9 cellular contexts compared by ENCODE assay signal in the genomic region with DNA sequence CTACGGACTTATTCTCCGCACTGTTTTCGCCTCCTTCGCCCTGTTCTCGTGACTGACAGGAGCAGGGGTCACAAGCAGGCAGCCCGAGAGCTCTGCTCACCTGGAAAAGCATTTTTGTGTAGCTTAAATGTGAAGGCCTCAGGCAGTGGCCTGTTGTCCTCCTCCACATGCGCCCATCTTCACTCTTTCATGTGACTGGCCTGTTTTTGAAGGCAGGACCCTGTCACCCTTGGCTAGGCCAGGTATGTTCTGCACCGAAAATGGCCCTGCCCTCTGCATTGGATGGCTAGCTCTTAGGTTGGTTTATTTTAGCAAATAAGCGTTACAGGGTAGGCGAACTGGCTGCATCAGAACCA. TPM values are rescaled to one million over a fixed set of nuclear protein-coding genes. Genes with fewer than 3 reads are reported as not detected.
A peak's percentile ranks its signal among the peaks of the same experiment; 100 is the strongest.
DNase-seq lines count a peak whose midpoint lies in the region; ATAC-seq, FAIRE-seq and TF ChIP-seq lines count a peak whose summit lies in the region.
"Had no signal": no experiment of that assay in that cellular context is flagged by ENCODE, and none has a peak within 500 bp of the region (broad histone marks: within the 10 kb centered on the region; RNA-seq: fewer than 3 reads in every experiment).

No MANE protein-coding gene starts in this region.

- POLR2A ChIA-PET in K562 (lab: Yijun Ruan, JAX) (no interaction called here), HepG2 (lab: Yijun Ruan, JAX) (interaction anchor here (1.0 to 1.4 kb wide), 4 partner anchors 11 to 129 kb away, joined by 3 to 7 read pairs (median 4); a partner anchor contains a TSS)

- FAIRE-seq in K562 (lab: Jason Lieb, UNC) (no peak), HepG2 (lab: Jason Lieb, UNC) (no peak)
- FAIRE-seq: G401.6 had no signal

- H3K9me3 ChIP-seq in K562 (replicated peaks; ENCODE audit: control insufficient read depth, insufficient read depth, low read depth, low read length) (0 out of 2 replicates have a peak, but pooled peaks cover 5% of the 10 kb centered on the region), HepG2 (ENCODE audit: low read length) (peaks cover 10% of the 10 kb centered on the region), tibial artery (no peaks in the 10 kb centered on the region)

- ATAC-seq in K562 (peak; percentile 36; the same call in 1 of the 3 replicates), HepG2 (peak; percentile 19), GM21390 (IDR thresholded peaks at IDR 0.05; ENCODE audit: unreplicated experiment) (no peak)

- H3K36me3 Mint-ChIP-seq in activated CD4-positive, alpha-beta T cell treated with anti-CD3 and anti-CD28 coated beads, Interleukin-2, amount 10 ng/mL, durations not matched to agents 24 days and 14 days (ENCODE audit: low read depth): no peaks in the 10 kb centered on the region

- no peaks in the 10 kb centered on the region for H3K27me3 Mint-ChIP-seq in activated CD4-positive, alpha-beta T cell treated with anti-CD3 and anti-CD28 coated beads, Interleukin-2, amount 10 ng/mL, durations not matched to agents 24 days and 14 days

- in situ Hi-C loops in K562 (cut with MboI) (no loop called here), HepG2 (cut with HindIII; ENCODE audit: extremely low pct_ligation_motif_present, low pct_unique_long_range_greater_than_20kb) (no loop called here)

- BruUV-seq in K562 (replicated peaks; lab: Mats Ljungman, UMichigan) (no TSS peak), HepG2 (replicated peaks; lab: Mats Ljungman, UMichigan) (TSS peak; percentile 62)

- H3K27me3 ChIP-seq in K562 (ENCODE audit: control insufficient read depth in 2 of 2, insufficient read depth in 2 of 2, low read length in 2 of 2): peaks cover 19 to 38% of the 10 kb centered on the region in 2 experiments
- H3K27me3 ChIP-seq in HepG2 (ENCODE audit: control insufficient read depth in 1 of 2, insufficient read depth in 2 of 2, low read length in 2 of 2): no peaks in the 10 kb centered on the region; a peak in 1 of 5 replicates
- no peaks in the 10 kb centered on the region for H3K27me3 ChIP-seq in tibial artery

- peaks cover 0 to 8% of the 10 kb centered on the region in 2 experiments; a peak in 1 of 5 replicates for H3K4me1 ChIP-seq in K562 (replicated peaks in 1 of 2; ENCODE audit: control insufficient read depth in 2 of 2, insufficient read depth in 2 of 2, low read length in 2 of 2)
- peaks cover 22% of the 10 kb centered on the region for H3K4me1 ChIP-seq in HepG2 (ENCODE audit: insufficient read depth, low read length)
- H3K4me1 ChIP-seq in tibial artery: peaks cover 0 to 39% (median 17%) of the 10 kb centered on the region in 4 donors

- H3K9ac ChIP-seq in K562 (ENCODE audit: insufficient read depth in 1 of 2, low read depth in 2 of 2, low read length in 2 of 2): no peak overlapping the region
- peak overlapping the region; percentile 85 for H3K9ac ChIP-seq in HepG2 (ENCODE audit: insufficient read depth, low read depth, low read length)

- WGBS in K562 (ENCODE audit: insufficient coverage, low coverage, missing lambda C conversion rate): 18% methylated on average over 10 of the region's 10 CpGs
- 47% methylated on average over 8 of the region's 10 CpGs for WGBS in HepG2 (ENCODE audit: low lambda C conversion rate)

- H3K27ac Mint-ChIP-seq in activated CD4-positive, alpha-beta T cell treated with anti-CD3 and anti-CD28 coated beads, Interleukin-2, amount 10 ng/mL, durations not matched to agents 24 days and 14 days: peak overlapping the region; percentile 75

- TF ChIP-seq POLR2A in K562 (conservative IDR thresholded peaks at IDR 0.05): no peak
- no peak for TF ChIP-seq POLR2A in HepG2 (IDR thresholded peaks at IDR 0.05; ENCODE audit: insufficient read depth in 1 of 2, low read depth in 2 of 2, low read length in 2 of 2)

- CTCF ChIA-PET in K562 (lab: Yijun Ruan, JAX; ENCODE audit: low intra/inter-chr PET ratio) (no interaction called here), HepG2 (lab: Yijun Ruan, JAX; ENCODE audit: low intra/inter-chr PET ratio, low total read pairs) (no interaction called here)

- H3K36me3 ChIP-seq in K562 (ENCODE audit: control insufficient read depth, insufficient read depth, low read length) (no peaks in the 10 kb centered on the region), HepG2 (replicated peaks in 1 of 2; ENCODE audit: control insufficient read depth in 1 of 2, insufficient read depth in 2 of 2, low read length in 2 of 2) (no peaks in the 10 kb centered on the region), tibial artery (no peaks in the 10 kb centered on the region)

- TF ChIP-seq RAD21 in K562 (CRISPR knock-in tag; conservative IDR thresholded peaks at IDR 0.05 in 1 of 2, IDR thresholded peaks at IDR 0.05 in 1 of 2) (no peak), HepG2 (CRISPR knock-in tag; IDR thresholded peaks at IDR 0.05) (no peak)

- no peak for TF ChIP-seq EP300 in K562 (IDR thresholded peaks at IDR 0.05; ENCODE audit: low read length)
- TF ChIP-seq EP300 in HepG2 (IDR thresholded peaks at IDR 0.05; ENCODE audit: low read depth in 2 of 2, low read length in 2 of 2): no peak
- no peak for TF ChIP-seq EP300 in HepG2 (CRISPR knock-in tag; IDR thresholded peaks at IDR 0.05; ENCODE audit: borderline replicate concordance)

- no peak for DNase-seq in activated CD4-positive, alpha-beta T cell treated with anti-CD3 and anti-CD28 coated beads, Interleukin-2, amount 10 ng/mL, durations not matched to agents 24 days and 14 days
- no peak for DNase-seq in activated CD4-positive, alpha-beta T cell treated with anti-CD3 and anti-CD28 coated beads, Interleukin-2, amount 50 U/mL, for 48 hours
- DNase-seq in K562 (ENCODE audit: extremely low read depth in 1 of 4, low spot score in 3 of 4) (no peak), HepG2 (ENCODE audit: low spot score) (no peak), tibial artery (no peak), NCI-H82 treated with DMSO at 0.1 percent for 48 hours (lab: John Stamatoyannopoulos, UW; ENCODE audit: unreplicated experiment) (no peak), glomerular visceral epithelial cell (ENCODE audit: extremely low spot score) (no peak)

- H3K27ac ChIP-seq in K562 (ENCODE audit: extremely low read depth, low read depth, low read length) (no peak overlapping the region), HepG2 (ENCODE audit: extremely low read length, insufficient read depth, low read length) (peak overlapping the region; percentile 84), tibial artery (peak overlapping the region; percentile 96)

- H3K4me1 Mint-ChIP-seq in activated CD4-positive, alpha-beta T cell treated with anti-CD3 and anti-CD28 coated beads, Interleukin-2, amount 10 ng/mL, durations not matched to agents 24 days and 14 days: peaks cover 10% of the 10 kb centered on the region

- H3K4me2 ChIP-seq in K562 (ENCODE audit: insufficient read depth, low read length): no peak overlapping the region
- H3K4me2 ChIP-seq in HepG2 (ENCODE audit: low read depth, low read length): peak overlapping the region; percentile 76

- intact Hi-C loops in activated CD4-positive, alpha-beta T cell treated with anti-CD3 and anti-CD28 coated beads, Interleukin-2, amount 10 ng/mL, durations not matched to agents 24 days and 14 days (cut with micrococcal nuclease): loop anchor here (2.0 to 10.0 kb wide), 3 partner anchors 45 to 373 kb away; a partner anchor contains a TSS
- intact Hi-C loops in K562 (cut with micrococcal nuclease): no loop called here
- intact Hi-C loops in HepG2 (cut with micrococcal nuclease; ENCODE audit: unreplicated experiment): no loop called here
- intact Hi-C loops in tibial artery (cut with DNase I; ENCODE audit: low total_unique reads): no loop called here

- H2AFZ ChIP-seq in K562 (ENCODE audit: low read depth, low read length): no peak overlapping the region
- H2AFZ ChIP-seq in HepG2 (ENCODE audit: low read length): peak overlapping the region; percentile 79

- H3K4me3 Mint-ChIP-seq in activated CD4-positive, alpha-beta T cell treated with anti-CD3 and anti-CD28 coated beads, Interleukin-2, amount 10 ng/mL, durations not matched to agents 24 days and 14 days: peak overlapping the region; percentile 88

- no peaks in the 10 kb centered on the region for H4K20me1 ChIP-seq in K562 (replicated peaks; ENCODE audit: control insufficient read depth, insufficient read depth, low read length)
- no peaks in the 10 kb centered on the region for H4K20me1 ChIP-seq in HepG2 (ENCODE audit: insufficient read depth, low read length)

- no peak for TF ChIP-seq CTCF in K562 (IDR thresholded peaks at IDR 0.05 in 2 of 3, conservative IDR thresholded peaks at IDR 0.05 in 1 of 3; ENCODE audit: insufficient read depth in 2 of 3, low read depth in 1 of 3, low read length in 3 of 3)
- no peak for TF ChIP-seq CTCF in HepG2 (CRISPR knock-in tag; IDR thresholded peaks at IDR 0.05)
- TF ChIP-seq CTCF in tibial artery (IDR thresholded peaks at IDR 0.05): no peak

- no peaks in the 10 kb centered on the region for H3K9me1 ChIP-seq in K562 (ENCODE audit: control insufficient read depth, insufficient read depth, low read length)

- H3K9me3 Mint-ChIP-seq in activated CD4-positive, alpha-beta T cell treated with anti-CD3 and anti-CD28 coated beads, Interleukin-2, amount 10 ng/mL, durations not matched to agents 24 days and 14 days: peaks cover 5% of the 10 kb centered on the region

- H3K4me3 ChIP-seq in K562: no peak overlapping the region
- H3K4me3 ChIP-seq in HepG2 (replicated peaks in 1 of 3; ENCODE audit: insufficient read depth in 1 of 3, low read depth in 2 of 3, low read length in 3 of 3): peak overlapping the region; percentile 74 to 92 (median 83); a peak in 5 of 6 replicates
- H3K4me3 ChIP-seq in tibial artery: peak overlapping the region; percentile 74 to 75

- H3K79me2 ChIP-seq in K562 (ENCODE audit: control insufficient read depth, insufficient read depth, low read length) (no peaks in the 10 kb centered on the region), HepG2 (ENCODE audit: insufficient read depth, low read length) (no peaks in the 10 kb centered on the region)

RNA-seq across cellular contexts. Expression of a gene that starts 0.6 kb away (rescaled TPM):
- total RNA-seq in activated CD4-positive, alpha-beta T cell treated with anti-CD3 and anti-CD28 coated beads, Interleukin-2, amount 10 ng/mL, durations not matched to agents 24 days and 14 days: 7.6 and 7.8 TPM in 2 replicates
- total RNA-seq in K562 (2011; cell fraction: chromatin; rRNA removed; ENCODE audit: low replicate concordance): 0.05 and 0.55 TPM in 2 replicates
- total RNA-seq in K562 (2011; cell fraction: nucleolus; rRNA removed): 0.13 and 0.83 TPM in 2 replicates
- total RNA-seq in K562 (2011; cell fraction: nucleoplasm; rRNA removed): 0.37 and 1.5 TPM in 2 replicates
- under 0.01 and 0.08 TPM in 2 replicates for total RNA-seq in K562 (2014; rRNA removed)
- total RNA-seq in K562 (2014; rRNA removed; fragmentation: Illumina TruSeq; extraction: Trizol): 0.11 TPM in 1 of 2 replicates, not detected in the other
- 0.18 TPM in 1 of 2 replicates, not detected in the other for total RNA-seq in K562 (2015; rRNA removed; fragmentation: Illumina TruSeq; extraction: Trizol)
- 0.09 and 0.27 TPM in 2 replicates for total RNA-seq in K562 (2021)
- 0.04 and 0.08 TPM in 2 replicates for polyA plus RNA-seq in K562 (2011; rRNA removed)
- under 0.01 TPM in 1 of 2 replicates, not detected in the other for polyA plus RNA-seq in K562 (2011; cell fraction: cytosol; rRNA removed)
- 0.10 TPM in 1 of 2 replicates, not detected in the other for polyA plus RNA-seq in K562 (2011; cell fraction: nucleus; rRNA removed)
- 0.01 and 0.03 TPM in 2 replicates for polyA plus RNA-seq in K562 (2012)
- 0.08 TPM in 1 of 2 replicates, not detected in the other for polyA plus RNA-seq in K562 (2014; fragmentation: Illumina TruSeq; extraction: Trizol)
- under 1 TPM; under 0.01 to 0.01 TPM for polyA plus RNA-seq in K562 (2014; fragmentation: Nextera tagmentation; extraction: Ambion mirVana)
- not detected in 2 replicates for polyA plus RNA-seq in K562 (2014; rRNA removed)
- 0.11 and 0.63 TPM in 2 replicates for polyA minus RNA-seq in K562 (2011; rRNA and poly(A)+ RNA removed)
- 1.7 and 8.5 TPM in 2 replicates for polyA minus RNA-seq in K562 (2011; cell fraction: cytosol; rRNA and poly(A)+ RNA removed)
- polyA minus RNA-seq in K562 (2011; cell fraction: nucleus; rRNA and poly(A)+ RNA removed): under 0.01 and 1.00 TPM in 2 replicates
- 9.0 and 9.9 TPM in 2 replicates for total RNA-seq in HepG2 (2016; rRNA removed; fragmentation: Illumina TruSeq; extraction: Trizol)
- 10.5 and 13.5 TPM in 2 replicates for total RNA-seq in HepG2 (2016; cell fraction: cytosol; rRNA removed; fragmentation: Illumina TruSeq; extraction: Trizol; ENCODE audit: low read depth)
- 9.2 and 10.8 TPM in 2 replicates for total RNA-seq in HepG2 (2016; cell fraction: insoluble cytoplasmic fraction; rRNA removed; fragmentation: Illumina TruSeq; extraction: Trizol)
- total RNA-seq in HepG2 (2016; cell fraction: membrane; rRNA removed; fragmentation: Illumina TruSeq; extraction: Trizol): 5.4 and 8.6 TPM in 2 replicates
- 22.0 and 30.1 TPM in 2 replicates for total RNA-seq in HepG2 (2016; cell fraction: nucleus; rRNA removed; fragmentation: Illumina TruSeq; extraction: Trizol)
- 5.8 and 6.3 TPM in 2 replicates for polyA plus RNA-seq in HepG2 (2011; rRNA removed)
- polyA plus RNA-seq in HepG2 (2011; cell fraction: cytosol; rRNA removed): 1.4 and 1.8 TPM in 2 replicates
- 4.8 and 5.5 TPM in 2 replicates for polyA plus RNA-seq in HepG2 (2011; cell fraction: nucleus; rRNA removed)
- polyA plus RNA-seq in HepG2 (2012): 2.8 and 4.2 TPM in 2 replicates
- 0.44 and 0.68 TPM in 2 replicates for polyA plus RNA-seq in HepG2 (2016; cell fraction: cytosol; fragmentation: Illumina TruSeq; extraction: Trizol; ENCODE audit: low read depth)
- polyA plus RNA-seq in HepG2 (2016; cell fraction: insoluble cytoplasmic fraction; fragmentation: Illumina TruSeq; extraction: Trizol; ENCODE audit: low read depth): 4.8 and 6.6 TPM in 2 replicates
- 0.66 and 0.68 TPM in 2 replicates for polyA plus RNA-seq in HepG2 (2016; cell fraction: membrane; fragmentation: Illumina TruSeq; extraction: Trizol; ENCODE audit: low read depth)
- polyA plus RNA-seq in HepG2 (2016; cell fraction: nucleus; fragmentation: Illumina TruSeq; extraction: Trizol; ENCODE audit: insufficient read depth, low read depth): 14.4 and 16.0 TPM in 2 replicates
- polyA minus RNA-seq in HepG2 (2011; rRNA and poly(A)+ RNA removed; ENCODE audit: low replicate concordance): 8.2 and 40.1 TPM in 2 replicates
- 8.8 and 11.3 TPM in 2 replicates for polyA minus RNA-seq in HepG2 (2011; cell fraction: cytosol; rRNA and poly(A)+ RNA removed)
- 43.3 and 46.5 TPM in 2 replicates for polyA minus RNA-seq in HepG2 (2011; cell fraction: nucleus; rRNA and poly(A)+ RNA removed)
